ENCODE assay signal across 1 cellular context in the genomic region with DNA sequence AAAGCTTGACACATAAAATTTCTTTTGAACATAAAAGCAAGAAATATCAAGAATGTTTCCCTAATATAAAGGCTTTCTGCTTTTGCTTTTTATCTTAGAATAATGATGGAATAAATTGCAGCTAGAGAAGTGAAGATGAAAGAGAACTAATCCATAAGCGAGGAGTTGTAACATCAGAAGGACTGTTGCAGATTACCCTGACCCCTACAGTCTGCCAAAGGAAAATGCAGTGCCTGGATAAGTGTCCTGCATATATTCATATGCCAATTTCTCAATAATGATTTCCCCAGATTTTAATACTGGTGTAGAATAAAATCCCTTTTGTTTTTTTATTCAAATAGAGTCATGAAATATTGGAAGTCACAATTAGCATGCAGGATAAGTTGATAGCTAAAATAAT.
TF ChIP-seq lines count a peak whose summit lies in the region.

No MANE protein-coding gene starts in this region.

TF ChIP-seq in H1, 55 proteins besides CTCF, POLR2A, EP300 and RAD21 (continued from another document):
- TF ChIP-seq CHD7 (IDR thresholded peaks at IDR 0.05; ENCODE audit: insufficient replicate concordance, low read length): no peak
- no peak for TF ChIP-seq ATF2 (IDR thresholded peaks at IDR 0.05; ENCODE audit: low read length)
- TF ChIP-seq JUND (IDR thresholded peaks at IDR 0.05; ENCODE audit: low read length): no peak
